In the genomic region with DNA sequence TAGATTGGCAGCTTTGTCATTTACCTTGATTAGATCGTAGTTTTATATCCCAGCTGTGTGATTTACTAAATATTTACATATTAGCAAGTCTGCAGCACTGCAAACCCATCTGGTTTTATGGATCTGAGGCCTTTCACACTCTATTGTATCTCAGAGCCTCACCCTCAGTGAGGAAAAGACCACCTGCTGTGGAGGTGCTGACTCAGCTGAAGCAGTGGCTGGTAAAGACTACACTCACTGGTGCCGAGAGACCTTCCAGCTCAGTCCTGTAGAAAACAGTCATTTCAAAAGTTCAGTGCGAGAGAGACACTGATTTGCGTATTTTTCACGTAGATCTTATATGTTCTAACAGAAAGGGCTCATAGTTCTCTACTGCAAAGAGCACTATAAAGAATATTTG, we compare ENCODE assay signal across 18 cellular contexts.
"Had no signal": no experiment of that assay in that cellular context is flagged by ENCODE, and none has a peak within 500 bp of the region (broad histone marks: within the 10 kb centered on the region; RNA-seq: fewer than 3 reads in every experiment).

No MANE protein-coding gene starts in this region.

- H3K27ac Mint-ChIP-seq: activated naive CD8-positive, alpha-beta T cell treated with anti-CD3 and anti-CD28 coated beads for 36 hours; memory B cell; nephron; T-helper 17 cell had no signal

- H3K27ac ChIP-seq: heart left ventricle, left ventricle myocardium inferior, psoas muscle had no signal

- H3K4me3 Mint-ChIP-seq: activated naive CD8-positive, alpha-beta T cell treated with anti-CD3 and anti-CD28 coated beads for 36 hours; memory B cell; nephron; T-helper 17 cell had no signal

- H3K9me3 ChIP-seq: left ventricle myocardium inferior, psoas muscle had no signal

- DNase-seq: activated CD4-positive, alpha-beta T cell treated with anti-CD3 and anti-CD28 coated beads, Interleukin-2, amount 50 U/mL, for 4 hours; activated gamma-delta T cell treated with Interleukin-2 at 50 U/mL for 16 hours; activated naive CD8-positive, alpha-beta T cell treated with anti-CD3 and anti-CD28 coated beads for 36 hours; activated T-cell treated with anti-CD3 and anti-CD28 coated beads, Interleukin-2, amount 50 U/mL, for 48 hours; anterior cingulate cortex; foreskin melanocyte; heart left ventricle; kidney; left ventricle myocardium inferior; psoas muscle; stimulated activated CD4-positive, alpha-beta T cell treated with anti-CD3 and anti-CD28 coated beads, Interleukin-2, amount 100 ng/mL, for 24 hours; stimulated activated naive CD4-positive, alpha-beta T cell; T-helper 17 cell; trophoblast cell had no signal

- ATAC-seq: activated CD4-positive, CD25-positive, alpha-beta regulatory T cell treated with anti-CD3 and anti-CD28 coated beads, Interleukin-2, amount 50 U/mL, for 24 hours; heart left ventricle; psoas muscle; sciatic nerve; T-helper 17 cell had no signal

- H3K4me1 Mint-ChIP-seq: activated naive CD8-positive, alpha-beta T cell treated with anti-CD3 and anti-CD28 coated beads for 36 hours; nephron; T-helper 17 cell had no signal

- H3K27me3 Mint-ChIP-seq: activated naive CD8-positive, alpha-beta T cell treated with anti-CD3 and anti-CD28 coated beads for 36 hours had no signal

- H3K4me3 ChIP-seq: heart left ventricle, left ventricle myocardium inferior, psoas muscle had no signal

- H3K27me3 ChIP-seq: heart left ventricle had no signal

- H3K4me1 ChIP-seq: heart left ventricle, left ventricle myocardium inferior, psoas muscle had no signal
